8 cellular contexts compared by ENCODE assay signal in the genomic region with DNA sequence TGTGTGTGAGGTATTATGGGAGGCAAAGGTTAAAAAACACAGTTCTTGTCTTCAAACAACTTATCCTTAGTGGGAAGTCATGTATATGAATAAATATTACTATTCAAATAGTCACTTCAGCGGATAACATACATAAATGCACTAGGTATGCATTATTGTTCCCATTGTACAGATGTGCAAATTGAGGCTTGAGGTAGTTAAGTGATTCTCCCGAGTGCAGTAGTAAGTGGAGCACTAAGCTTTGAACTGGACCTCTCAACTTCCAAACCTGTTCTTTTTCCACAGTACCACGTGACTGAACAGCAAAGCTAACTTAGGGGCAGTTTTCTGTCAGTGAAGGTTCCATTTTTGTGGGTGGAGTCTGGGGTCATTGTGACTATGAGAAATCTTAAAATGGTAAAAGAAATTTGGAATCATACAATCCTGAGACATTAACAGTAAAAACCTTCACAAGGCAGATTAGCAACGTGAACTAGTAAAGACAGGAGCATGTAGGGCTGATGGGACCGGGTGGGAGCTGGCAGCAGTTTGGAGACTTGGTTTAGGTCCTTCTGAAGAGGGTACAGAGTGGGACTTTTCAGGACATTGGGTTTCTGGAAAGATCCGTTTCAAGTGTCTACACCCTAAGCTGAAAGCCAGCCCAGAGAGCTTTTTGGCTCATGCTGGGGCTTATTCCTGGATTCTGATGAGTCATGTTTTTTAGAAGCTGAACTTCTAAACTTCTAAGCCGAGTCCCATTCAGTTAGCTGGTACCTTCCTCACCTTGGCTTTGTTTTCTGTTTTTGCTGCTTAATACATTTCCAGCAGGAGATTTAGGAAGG.
DNase-seq lines count a peak whose midpoint lies in the region; ATAC-seq and TF ChIP-seq lines count a peak whose summit lies in the region.

No MANE protein-coding gene starts in this region.

- H3K4me1 ChIP-seq in muscle layer of duodenum (ENCODE audit: control insufficient read depth in 1 of 2, insufficient read depth in 2 of 2, low read length in 2 of 2), result peaks cover 25 to 28% of the 10 kb centered on the region in 2 donors

- H3K36me3 ChIP-seq in muscle layer of duodenum (ENCODE audit: control insufficient read depth in 1 of 2, insufficient read depth in 2 of 2, low read length in 2 of 2), result peaks cover 0 to 5% of the 10 kb centered on the region in 2 donors

- H3K9me3 ChIP-seq in muscle layer of duodenum (ENCODE audit: control insufficient read depth in 1 of 2, low read length in 2 of 2), result no peaks in the 10 kb centered on the region

- H3K27ac ChIP-seq in C4-2B, result peak overlapping the region; percentile 56; the same call in 1 of the 2 replicates
- H3K27ac ChIP-seq in muscle layer of duodenum (ENCODE audit: low read length), result peak overlapping the region; percentile 36

- no peak overlapping the region for H3K4me3 ChIP-seq in cardiac fibroblast (replicated peaks in 1 of 2; ENCODE audit: low read depth in 2 of 2, low read length in 2 of 2)
- no peak overlapping the region for H3K4me3 ChIP-seq in muscle layer of duodenum (ENCODE audit: low read depth in 1 of 2, low read length in 2 of 2)

- ATAC-seq in GM18498 (IDR thresholded peaks at IDR 0.05; ENCODE audit: unreplicated experiment), result no peak

- H3K27me3 ChIP-seq in muscle layer of duodenum (ENCODE audit: low read depth, low read length), result no peaks in the 10 kb centered on the region

- TF ChIP-seq CTCF in C4-2B (conservative IDR thresholded peaks at IDR 0.05), result no peak
- no peak for TF ChIP-seq CTCF in cardiac fibroblast (IDR thresholded peaks at IDR 0.05; ENCODE audit: low read depth, low read length)

- peak; percentile 84 for DNase-seq in M059J (ENCODE audit: low read depth)
- DNase-seq in cardiac fibroblast (ENCODE audit: low read depth in 2 of 2), result peak; percentile 83 to 85
- DNase-seq in amygdala (lab: John Stamatoyannopoulos, UW), result no peak
- DNase-seq in NCI-H1436 (lab: John Stamatoyannopoulos, UW), result no peak
- DNase-seq in NCI-H524 (lab: John Stamatoyannopoulos, UW), result no peak

Comparison
In these comparisons a context has a peak if more than half of its experiments do, and no peak if none do; other contexts are left out.
1. DNase-seq: peak in M059J (single experiment) and cardiac fibroblast (2 of 2); none in amygdala (0 of 56), NCI-H1436 (single experiment) and NCI-H524 (0 of 2).